In genomic region chr7:96697822-96698221, GRCh38 we compare ENCODE assay signal across 20 cellular contexts.
"Had no signal": no experiment of that assay in that cellular context is flagged by ENCODE, and none has a peak within 500 bp of the region (broad histone marks: within the 10 kb centered on the region; RNA-seq: fewer than 3 reads in every experiment).

No MANE protein-coding gene starts in this region.

- ATAC-seq: effector memory CD8-positive, alpha-beta T cell; psoas muscle; right lobe of liver; stimulated activated effector memory CD8-positive, alpha-beta T cell treated with anti-CD3 and anti-CD28 coated beads, Interleukin-12 subunit alpha, Interleukin-12 subunit beta, amount 100 ng/mL, for 72 hours; stimulated activated naive CD8-positive, alpha-beta T cell treated with anti-CD3 and anti-CD28 coated beads, Interleukin-15, Interleukin-2, amounts not matched to agents 100 U/mL and 50 U/mL, for 24 hours; upper lobe of right lung had no signal

- DNase-seq: cortex of kidney; effector memory CD8-positive, alpha-beta T cell; esophagus squamous epithelium; foreskin melanocyte; head of caudate nucleus; mesendoderm; naive B cell; nephron progenitor cell; psoas muscle; retina; right lobe of liver; stimulated activated CD4-positive, alpha-beta T cell treated with anti-CD3 and anti-CD28 coated beads, Interleukin-4, amount 100 ng/mL, for 1 hour; stimulated activated CD8-positive, alpha-beta memory T cell treated with anti-CD3 and anti-CD28 coated beads, Interleukin-4, amount 100 ng/mL, for 48 hours; stimulated activated naive CD8-positive, alpha-beta T cell treated with anti-CD3 and anti-CD28 coated beads, Interleukin-15, Interleukin-2, amounts not matched to agents 100 U/mL and 50 U/mL, for 24 hours; testis; upper lobe of right lung had no signal

- H3K27ac Mint-ChIP-seq: nephron progenitor cell; stimulated activated effector memory CD8-positive, alpha-beta T cell treated with anti-CD3 and anti-CD28 coated beads, Interleukin-12 subunit alpha, Interleukin-12 subunit beta, amount 100 ng/mL, for 72 hours had no signal

- H3K36me3 ChIP-seq: vagina had no signal

- H3K4me3 Mint-ChIP-seq: effector memory CD8-positive, alpha-beta T cell; naive B cell; nephron progenitor cell; stimulated activated effector memory CD8-positive, alpha-beta T cell treated with anti-CD3 and anti-CD28 coated beads, Interleukin-12 subunit alpha, Interleukin-12 subunit beta, amount 100 ng/mL, for 72 hours had no signal

- H3K9me3 ChIP-seq: esophagus squamous epithelium, psoas muscle, right lobe of liver, testis, tibial nerve, upper lobe of right lung, vagina had no signal

- H3K4me3 ChIP-seq: esophagus squamous epithelium, hepatocyte, psoas muscle, right lobe of liver, testis, tibial nerve, upper lobe of right lung, vagina had no signal

- H3K27me3 Mint-ChIP-seq: effector memory CD8-positive, alpha-beta T cell; naive B cell had no signal

- H3K4me1 Mint-ChIP-seq: nephron progenitor cell had no signal

- H3K27me3 ChIP-seq: esophagus squamous epithelium, hepatocyte, right lobe of liver, testis, tibial nerve, upper lobe of right lung, vagina had no signal

- H3K9me3 Mint-ChIP-seq: effector memory CD8-positive, alpha-beta T cell; naive B cell; nephron progenitor cell; stimulated activated effector memory CD8-positive, alpha-beta T cell treated with anti-CD3 and anti-CD28 coated beads, Interleukin-12 subunit alpha, Interleukin-12 subunit beta, amount 100 ng/mL, for 72 hours had no signal
